In genomic region chr4:81214518-81215218, GRCh38 we compare ENCODE assay signal across 8 cellular contexts. TPM values are rescaled to one million over a fixed set of nuclear protein-coding genes. Genes with fewer than 3 reads are reported as not detected.
DNase-seq lines count a peak whose midpoint lies in the region; FAIRE-seq and TF ChIP-seq lines count a peak whose summit lies in the region.

No MANE protein-coding gene starts in this region.

- H3K9ac ChIP-seq in kidney (ENCODE audit: low read length in 2 of 2) (no peak overlapping the region), subcutaneous abdominal adipose tissue (ENCODE audit: low read length in 5 of 5) (no peak overlapping the region)

- no peaks in the 10 kb centered on the region for H3K36me3 ChIP-seq in kidney (ENCODE audit: control insufficient read depth in 1 of 2, insufficient read depth in 2 of 2, low read length in 2 of 2)
- no peaks in the 10 kb centered on the region for H3K36me3 ChIP-seq in subcutaneous abdominal adipose tissue (ENCODE audit: control insufficient read depth in 5 of 5, insufficient read depth in 5 of 5, low read length in 5 of 5)

- H3K9me3 ChIP-seq in kidney (ENCODE audit: control insufficient read depth in 1 of 2, low read length in 2 of 2) (peaks cover 3 to 5% of the 10 kb centered on the region in 2 donors), subcutaneous abdominal adipose tissue (ENCODE audit: control insufficient read depth in 5 of 5, low read length in 5 of 5) (peaks cover 0 to 5% (median 0%) of the 10 kb centered on the region in 5 donors)

- peaks cover 13% of the 10 kb centered on the region for H3K4me1 Mint-ChIP-seq in activated naive CD4-positive, alpha-beta T cell treated with anti-CD3 and anti-CD28 coated beads for 36 hours (ENCODE audit: low read depth)

- CTCF ChIA-PET in activated naive CD4-positive, alpha-beta T cell treated with anti-CD3 and anti-CD28 coated beads for 36 hours (lab: Charles Lee): no interaction called here

- H3K4me1 ChIP-seq in kidney (ENCODE audit: control insufficient read depth in 1 of 2, insufficient read depth in 1 of 2, low read depth in 1 of 2, low read length in 2 of 2): no peaks in the 10 kb centered on the region
- H3K4me1 ChIP-seq in subcutaneous abdominal adipose tissue (ENCODE audit: control insufficient read depth in 5 of 5, insufficient read depth in 5 of 5, low read length in 5 of 5): peaks cover 0 to 15% (median 13%) of the 10 kb centered on the region in 5 donors

- no peak for FAIRE-seq in kidney (lab: Jason Lieb, UNC)

- H3K9me3 Mint-ChIP-seq in activated naive CD4-positive, alpha-beta T cell treated with anti-CD3 and anti-CD28 coated beads for 36 hours: no peaks in the 10 kb centered on the region

- peak; percentile 5 for DNase-seq in activated naive CD4-positive, alpha-beta T cell treated with anti-CD3 and anti-CD28 coated beads for 36 hours
- no peak for DNase-seq in activated naive CD4-positive, alpha-beta T cell (lab: John Stamatoyannopoulos, UW)
- DNase-seq in astrocyte of the hippocampus (ENCODE audit: low read depth, low spot score) (peak; percentile 50), kidney (peak; percentile 55), SIG-M5 (lab: John Stamatoyannopoulos, UW) (no peak), midbrain (lab: John Stamatoyannopoulos, UW) (no peak), putamen (ENCODE audit: low spot score) (no peak)

- H3K36me3 Mint-ChIP-seq in activated naive CD4-positive, alpha-beta T cell treated with anti-CD3 and anti-CD28 coated beads for 36 hours (ENCODE audit: low read depth): no peaks in the 10 kb centered on the region

- H3K27ac Mint-ChIP-seq in activated naive CD4-positive, alpha-beta T cell treated with anti-CD3 and anti-CD28 coated beads for 36 hours: no peak overlapping the region

- H3K27me3 Mint-ChIP-seq in activated naive CD4-positive, alpha-beta T cell treated with anti-CD3 and anti-CD28 coated beads for 36 hours (ENCODE audit: low read depth): peaks cover 48% of the 10 kb centered on the region

- no peak for TF ChIP-seq CTCF in kidney (IDR thresholded peaks at IDR 0.05; ENCODE audit: borderline replicate concordance, extremely low read depth, insufficient read depth)

- H3K4me3 ChIP-seq in kidney (ENCODE audit: low read length in 2 of 2) (peak overlapping the region in 1 of 2 donors; percentile 54), subcutaneous abdominal adipose tissue (ENCODE audit: low read depth in 1 of 5, low read length in 5 of 5) (peak overlapping the region; percentile 22 to 58 (median 55))

- H3K4me3 Mint-ChIP-seq in activated naive CD4-positive, alpha-beta T cell treated with anti-CD3 and anti-CD28 coated beads for 36 hours: peak overlapping the region; percentile 57

- H3K27ac ChIP-seq in kidney (ENCODE audit: low read depth in 2 of 2, low read length in 2 of 2) (no peak overlapping the region), subcutaneous abdominal adipose tissue (ENCODE audit: low read depth, low read length) (no peak overlapping the region)

- intact Hi-C loops in activated naive CD4-positive, alpha-beta T cell treated with anti-CD3 and anti-CD28 coated beads for 36 hours (cut with micrococcal nuclease): loop anchor here (5.0 kb wide), 1 partner anchor 138 kb away; no protein-coding TSS in a partner anchor
- intact Hi-C loops in kidney (cut with DNase I): no loop called here

- peaks cover 12 to 35% (median 18%) of the 10 kb centered on the region in 5 donors for H3K27me3 ChIP-seq in subcutaneous abdominal adipose tissue (ENCODE audit: control insufficient read depth in 5 of 5, insufficient read depth in 4 of 5, low read length in 5 of 5)

RNA-seq across cellular contexts. Expression of gene PRKG2, which starts 0.4 kb away (rescaled TPM):
- 1 to 10 TPM in 1 of 2 experiments, under 1 TPM in 1; 0.30 to 1.2 TPM for total RNA-seq in activated naive CD4-positive, alpha-beta T cell treated with anti-CD3 and anti-CD28 coated beads for 36 hours
- total RNA-seq in kidney: 1.4 TPM
- polyA plus RNA-seq in kidney (ENCODE audit: insufficient read depth, low read depth, low replicate concordance): 0.54 TPM

Comparison
In these comparisons a context has a peak if more than half of its experiments do, and no peak if none do; other contexts are left out.
1. DNase-seq: peak in activated naive CD4-positive, alpha-beta T cell treated with anti-CD3 and anti-CD28 coated beads for 36 hours (single experiment), astrocyte of the hippocampus (single experiment) and kidney (single experiment); none in activated naive CD4-positive, alpha-beta T cell (0 of 4), SIG-M5 (single experiment), midbrain (single experiment) and putamen (single experiment).